ENCODE assay signal across 10 cellular contexts in genomic region chr2:236178921-236179652, GRCh38. TPM values are rescaled to one million over a fixed set of nuclear protein-coding genes. Genes with fewer than 3 reads are reported as not detected.
DNase-seq lines count a peak whose midpoint lies in the region; TF ChIP-seq lines count a peak whose summit lies in the region.
"Had no signal": no experiment of that assay in that cellular context is flagged by ENCODE, and none has a peak within 500 bp of the region (broad histone marks: within the 10 kb centered on the region; RNA-seq: fewer than 3 reads in every experiment).

No MANE protein-coding gene starts in this region.

- no peaks in the 10 kb centered on the region for H3K36me3 Mint-ChIP-seq in endothelial cell (ENCODE audit: low read depth, unreplicated experiment)
- H3K36me3 Mint-ChIP-seq in osteocyte (ENCODE audit: unreplicated experiment): peaks cover 3% of the 10 kb centered on the region
- H3K36me3 Mint-ChIP-seq in activated CD4-positive, alpha-beta memory T cell treated with anti-CD3 and anti-CD28 coated beads, Interleukin-2, amount 10 ng/mL, durations not matched to agents 7 days and 5 days (ENCODE audit: low read depth): no peaks in the 10 kb centered on the region

- H3K27me3 Mint-ChIP-seq in endothelial cell (ENCODE audit: unreplicated experiment) (peaks cover 11% of the 10 kb centered on the region), osteocyte (ENCODE audit: unreplicated experiment) (no peaks in the 10 kb centered on the region)
- H3K27me3 Mint-ChIP-seq in activated CD4-positive, alpha-beta memory T cell treated with anti-CD3 and anti-CD28 coated beads, Interleukin-2, amount 10 ng/mL, durations not matched to agents 7 days and 5 days: peaks cover 46% of the 10 kb centered on the region

- CTCF ChIA-PET in activated CD4-positive, alpha-beta memory T cell treated with anti-CD3 and anti-CD28 coated beads, Interleukin-2, amount 10 ng/mL, durations not matched to agents 7 days and 5 days (lab: Charles Lee): interaction anchor here (0.6 to 7.7 kb wide), 5 partner anchors 71 to 413 kb away, joined by 3 to 56 read pairs (median 4); no protein-coding TSS in a partner anchor

- H3K9me3 Mint-ChIP-seq in endothelial cell (ENCODE audit: unreplicated experiment): no peaks in the 10 kb centered on the region
- no peaks in the 10 kb centered on the region for H3K9me3 Mint-ChIP-seq in osteocyte (ENCODE audit: unreplicated experiment)
- no peaks in the 10 kb centered on the region for H3K9me3 Mint-ChIP-seq in activated CD4-positive, alpha-beta memory T cell treated with anti-CD3 and anti-CD28 coated beads, Interleukin-2, amount 10 ng/mL, durations not matched to agents 7 days and 5 days

- POLR2A ChIA-PET in activated CD4-positive, alpha-beta memory T cell treated with anti-CD3 and anti-CD28 coated beads, Interleukin-2, amount 10 ng/mL, durations not matched to agents 7 days and 5 days (lab: Charles Lee): no interaction called here

- no peak for TF ChIP-seq CTCF in endothelial cell (IDR thresholded peaks at IDR 0.05; ENCODE audit: unreplicated experiment)
- no peak for TF ChIP-seq CTCF in osteocyte (IDR thresholded peaks at IDR 0.05)

- H3K4me3 Mint-ChIP-seq in endothelial cell (ENCODE audit: unreplicated experiment) (peak overlapping the region; percentile 7), osteocyte (ENCODE audit: unreplicated experiment) (peak overlapping the region; percentile 73)
- H3K4me3 Mint-ChIP-seq in activated CD4-positive, alpha-beta memory T cell treated with anti-CD3 and anti-CD28 coated beads, Interleukin-2, amount 10 ng/mL, durations not matched to agents 7 days and 5 days: no peak overlapping the region

- H3K27ac Mint-ChIP-seq in endothelial cell (ENCODE audit: unreplicated experiment) (no peak overlapping the region), osteocyte (ENCODE audit: unreplicated experiment) (peak overlapping the region; percentile 93)
- H3K27ac Mint-ChIP-seq in activated CD4-positive, alpha-beta memory T cell treated with anti-CD3 and anti-CD28 coated beads, Interleukin-2, amount 10 ng/mL, durations not matched to agents 7 days and 5 days: no peak overlapping the region

- H3K4me1 Mint-ChIP-seq in endothelial cell (ENCODE audit: unreplicated experiment) (peaks cover 21% of the 10 kb centered on the region), osteocyte (ENCODE audit: unreplicated experiment) (peaks cover 56% of the 10 kb centered on the region)
- peaks cover 2% of the 10 kb centered on the region for H3K4me1 Mint-ChIP-seq in activated CD4-positive, alpha-beta memory T cell treated with anti-CD3 and anti-CD28 coated beads, Interleukin-2, amount 10 ng/mL, durations not matched to agents 7 days and 5 days

- DNase-seq in DMS 273 (lab: John Stamatoyannopoulos, UW; ENCODE audit: unreplicated experiment) (peak; percentile 57), DMS 273 treated with DMSO at 0.1 percent for 48 hours (lab: John Stamatoyannopoulos, UW) (no peak), M059J (ENCODE audit: low read depth) (peak; percentile 55), endothelial cell (ENCODE audit: low spot score) (no peak), osteocyte (ENCODE audit: extremely low spot score, unreplicated experiment) (no peak), hippocampal formation (lab: John Stamatoyannopoulos, UW) (no peak), COLO668 (lab: John Stamatoyannopoulos, UW; ENCODE audit: unreplicated experiment) (no peak)
- DNase-seq in activated CD4-positive, alpha-beta memory T cell treated with anti-CD3 and anti-CD28 coated beads, Interleukin-2, amount 10 ng/mL, durations not matched to agents 7 days and 5 days: no peak
- DNase-seq: MV-4-11 had no signal

RNA-seq across cellular contexts. Expression of gene GBX2, which starts 10.9 kb away (rescaled TPM):
- total RNA-seq in M059J (2014; rRNA removed; shearing (Covaris generic)): 0.96 and 6.6 TPM in 2 replicates
- total RNA-seq in endothelial cell (ENCODE audit: unreplicated experiment) (3.5 TPM), osteocyte (56.5 and 60.7 TPM in 2 replicates)
- total RNA-seq in activated CD4-positive, alpha-beta memory T cell treated with anti-CD3 and anti-CD28 coated beads, Interleukin-2, amount 10 ng/mL, durations not matched to agents 7 days and 5 days: not detected
- total RNA-seq: upper lobe of right lung had no signal

Comparison
In these comparisons a context has a peak if more than half of its experiments do, and no peak if none do; other contexts are left out.
1. DNase-seq: peak in DMS 273 (single experiment) and M059J (single experiment); none in DMS 273 treated with DMSO at 0.1 percent for 48 hours (single experiment), endothelial cell (single experiment), osteocyte (single experiment), activated CD4-positive, alpha-beta memory T cell treated with anti-CD3 and anti-CD28 coated beads, Interleukin-2, amount 10 ng/mL, durations not matched to agents 7 days and 5 days (single experiment), hippocampal formation (0 of 2) and COLO668 (single experiment).